Comparison of ENCODE assay signal across 10 cellular contexts in genomic region chrX:13432376-13432775, GRCh38.
DNase-seq lines count a peak whose midpoint lies in the region; ATAC-seq and TF ChIP-seq lines count a peak whose summit lies in the region.
"Had no signal": no experiment of that assay in that cellular context is flagged by ENCODE, and none has a peak within 500 bp of the region (broad histone marks: within the 10 kb centered on the region; RNA-seq: fewer than 3 reads in every experiment).

No MANE protein-coding gene starts in this region.

- TF ChIP-seq CTCF in uterus (IDR thresholded peaks at IDR 0.05) = no peak

- H3K36me3 ChIP-seq in MG63 (no peaks in the 10 kb centered on the region), uterus (no peaks in the 10 kb centered on the region), Karpas-422 (ENCODE audit: insufficient read depth, low read length) (no peaks in the 10 kb centered on the region)

- H3K4me2 ChIP-seq in Karpas-422 (ENCODE audit: low read depth, low read length, poor library complexity, severe bottlenecking) = no peak overlapping the region

- no peaks in the 10 kb centered on the region for H3K4me1 ChIP-seq in uterus
- no peaks in the 10 kb centered on the region for H3K4me1 ChIP-seq in Karpas-422 (ENCODE audit: low read length)

- no peaks in the 10 kb centered on the region for H3K9me2 ChIP-seq in Karpas-422 (replicated peaks; ENCODE audit: insufficient read depth, low read length)

- no peak overlapping the region for H2AFZ ChIP-seq in Karpas-422 (ENCODE audit: low read length)

- no peaks in the 10 kb centered on the region for H3K79me2 ChIP-seq in Karpas-422 (ENCODE audit: low read length)

- no peaks in the 10 kb centered on the region for H4K20me1 ChIP-seq in Karpas-422 (ENCODE audit: insufficient read depth, low read depth, low read length)

- no peak for TF ChIP-seq POLR2A in uterus (IDR thresholded peaks at IDR 0.05)

- intact Hi-C loops in uterus (cut with DNase I; ENCODE audit: low total_unique reads) = no loop called here

- H3K4me3 ChIP-seq in MG63 = no peak overlapping the region
- no peak overlapping the region for H3K4me3 ChIP-seq in uterus
- no peak overlapping the region for H3K4me3 ChIP-seq in Karpas-422 (ENCODE audit: low read length)

- H3K9me3 ChIP-seq in MG63 = peaks cover 2% of the 10 kb centered on the region
- no peaks in the 10 kb centered on the region for H3K9me3 ChIP-seq in uterus
- H3K9me3 ChIP-seq in Karpas-422 (ENCODE audit: low read length) = no peaks in the 10 kb centered on the region

- DNase-seq in MG63 (peak; percentile 71), dermis microvascular lymphatic vessel endothelial cell (ENCODE audit: low read depth in 2 of 2) (peak; percentile 15 to 87), medulla oblongata (ENCODE audit: extremely low spot score) (peak; percentile 36), uterus (peak; percentile 56 to 86), HuH-7.5 (ENCODE audit: low spot score) (no peak), iPS-NIHi7 (ENCODE audit: extremely low spot score) (no peak), Karpas-422 (no peak)
- DNase-seq: activated CD4-positive, alpha-beta memory T cell treated with anti-CD3 and anti-CD28 coated beads for 36 hours had no signal

- H3K9ac ChIP-seq in Karpas-422 (ENCODE audit: low read length) = no peak overlapping the region

- no peak for ATAC-seq in GM21737 (IDR thresholded peaks at IDR 0.05; ENCODE audit: unreplicated experiment)
- ATAC-seq: Panc1 had no signal

- H3K27me3 ChIP-seq in MG63 (no peaks in the 10 kb centered on the region), uterus (no peaks in the 10 kb centered on the region), Karpas-422 (ENCODE audit: low read length) (no peaks in the 10 kb centered on the region)

- H3K27ac ChIP-seq in uterus = peak overlapping the region; percentile 85 to 87
- H3K27ac ChIP-seq in Karpas-422 (ENCODE audit: low read length) = no peak overlapping the region

Comparison
In these comparisons a context has a peak if more than half of its experiments do, and no peak if none do; other contexts are left out.
1. DNase-seq: peak in MG63 (single experiment), dermis microvascular lymphatic vessel endothelial cell (2 of 2), medulla oblongata (single experiment) and uterus (2 of 2); none in HuH-7.5 (single experiment), iPS-NIHi7 (single experiment) and Karpas-422 (single experiment).